Comparison of ENCODE assay signal across 20 cellular contexts in genomic region chrX:97539970-97540519, GRCh38.
"Had no signal": no experiment of that assay in that cellular context is flagged by ENCODE, and none has a peak within 500 bp of the region (broad histone marks: within the 10 kb centered on the region; RNA-seq: fewer than 3 reads in every experiment).

No MANE protein-coding gene starts in this region.

- H3K27me3 ChIP-seq: hepatocyte, neutrophil, stomach, testis, upper lobe of left lung had no signal

- H3K36me3 ChIP-seq: breast epithelium, left ventricle myocardium inferior, neutrophil, stomach, upper lobe of left lung had no signal

- DNase-seq: activated CD4-positive, alpha-beta T cell treated with anti-CD3 and anti-CD28 coated beads, Interleukin-2, amount 10 ng/mL, durations not matched to agents 7 days and 5 days; activated CD4-positive, CD25-positive, alpha-beta regulatory T cell; activated naive CD4-positive, alpha-beta T cell; activated naive CD8-positive, alpha-beta T cell treated with anti-CD3 and anti-CD28 coated beads, Interleukin-2, amount 10 ng/mL, durations not matched to agents 7 days and 5 days; activated T-cell treated with anti-CD3 and anti-CD28 coated beads for 4 hours; aorta; cerebellar nuclear complex; left ventricle myocardium inferior; naive thymus-derived CD4-positive, alpha-beta T cell; stimulated activated CD4-positive, alpha-beta T cell treated with anti-CD3 and anti-CD28 coated beads, Interleukin-12 subunit alpha, Interleukin-12 subunit beta, amount 100 ng/mL, for 4 hours; stimulated activated CD4-positive, alpha-beta T cell treated with anti-CD3 and anti-CD28 coated beads, Interleukin-2, amount 100 ng/mL, for 24 hours; stomach; testis; upper lobe of left lung had no signal

- H3K79me2 ChIP-seq: hepatocyte, parathyroid adenoma had no signal

- H2AFZ ChIP-seq: hepatocyte, parathyroid adenoma had no signal

- ATAC-seq: mucosa of descending colon; naive thymus-derived CD4-positive, alpha-beta T cell had no signal

- FAIRE-seq: keratinocyte had no signal

- H3K4me2 ChIP-seq: hepatocyte had no signal

- H3K9me3 ChIP-seq: breast epithelium, left ventricle myocardium inferior, mucosa of descending colon, neutrophil, stomach, testis, upper lobe of left lung had no signal

- H3K9ac ChIP-seq: parathyroid adenoma had no signal

- H3K27ac ChIP-seq: breast epithelium, hepatocyte, left ventricle myocardium inferior, neutrophil, parathyroid adenoma, stomach, testis, upper lobe of left lung had no signal

- H3K4me3 ChIP-seq: breast epithelium, hepatocyte, left ventricle myocardium inferior, mucosa of descending colon, stomach, testis, upper lobe of left lung had no signal

- H3K4me1 ChIP-seq: breast epithelium, left ventricle myocardium inferior, parathyroid adenoma, stomach, testis, upper lobe of left lung had no signal
